In genomic region chr1:32754282-32755097, GRCh38 we compare ENCODE assay signal across 8 cellular contexts. TPM values are rescaled to one million over a fixed set of nuclear protein-coding genes. Genes with fewer than 3 reads are reported as not detected.
DNase-seq lines count a peak whose midpoint lies in the region; FAIRE-seq and TF ChIP-seq lines count a peak whose summit lies in the region.

No MANE protein-coding gene starts in this region.

- peak overlapping the region; percentile 74 for H3K4me3 ChIP-seq in GM23248
- peak overlapping the region; percentile 96 for H3K4me3 ChIP-seq in PC-9
- peak overlapping the region; percentile 54 for H3K4me3 ChIP-seq in astrocyte of the cerebellum (ENCODE audit: low read depth, low read length)
- peak overlapping the region; percentile 100 for H3K4me3 ChIP-seq in iPS-15b (ENCODE audit: low read depth, low read length)
- H3K4me3 ChIP-seq in spleen, result peak overlapping the region; percentile 48 to 83 (median 57)

- TF ChIP-seq CTCF in PC-9 (conservative IDR thresholded peaks at IDR 0.05) (no peak), astrocyte of the cerebellum (IDR thresholded peaks at IDR 0.05; ENCODE audit: low read depth, low read length, missing control alignments) (no peak), spleen (IDR thresholded peaks at IDR 0.05 in 8 of 11, conservative IDR thresholded peaks at IDR 0.05 in 3 of 11) (peak in 1 of 11 experiments; percentile 11)

- BruUV-seq in PC-9 (replicated peaks; lab: Mats Ljungman, UMichigan), result TSS peak; percentile 70

- H3F3A ChIP-seq in GM23248 (ENCODE audit: insufficient read depth) (no peaks in the 10 kb centered on the region; the same call in 1 of the 2 replicates), PC-9 (ENCODE audit: insufficient read depth, low read depth) (peaks cover 63% of the 10 kb centered on the region)

- TF ChIP-seq POLR2A in spleen (IDR thresholded peaks at IDR 0.05), result no peak

- H3K9me2 ChIP-seq in GM23248 (ENCODE audit: insufficient read depth) (no peaks in the 10 kb centered on the region), PC-9 (ENCODE audit: insufficient read depth) (no peaks in the 10 kb centered on the region)

- CTCF ChIA-PET in PC-9 (lab: Charles Lee), result interaction anchor here (1.0 kb wide), 1 partner anchor 19 kb away, joined by 23 read pairs; no protein-coding TSS in a partner anchor

- DNase-seq in GM23248, result peak; percentile 59
- DNase-seq in PC-9, result peak in 1 of 2 experiments; percentile 38
- DNase-seq in astrocyte of the cerebellum (ENCODE audit: low read depth), result no peak
- DNase-seq in spleen, result no peak
- DNase-seq in 8988T, result no peak
- no peak for DNase-seq in DMS153 (lab: John Stamatoyannopoulos, UW)
- no peak for DNase-seq in RCC 7860 (ENCODE audit: low spot score)

- H3K27ac ChIP-seq in GM23248 (no peak overlapping the region), PC-9 (peak overlapping the region; percentile 68), spleen (no peak overlapping the region)

- peak overlapping the region; percentile 64 for H3K9ac ChIP-seq in GM23248
- peak overlapping the region; percentile 71 for H3K9ac ChIP-seq in iPS-15b (ENCODE audit: low read depth, low read length)

- H2AFZ ChIP-seq in GM23248 (peak overlapping the region; percentile 78), PC-9 (peak overlapping the region; percentile 46; the same call in 1 of the 2 replicates)

- intact Hi-C loops in PC-9 (cut with micrococcal nuclease; ENCODE audit: unreplicated experiment) (no loop called here), spleen (cut with DNase I; ENCODE audit: low total_unique reads) (no loop called here)

- FAIRE-seq in RCC 7860 (lab: Jason Lieb, UNC), result no peak

- H3K27me3 ChIP-seq in GM23248 (replicated peaks; ENCODE audit: insufficient read depth) (no peaks in the 10 kb centered on the region), PC-9 (ENCODE audit: insufficient read depth, low read depth) (no peaks in the 10 kb centered on the region), iPS-15b (ENCODE audit: control insufficient read depth, insufficient read depth, low read length) (no peaks in the 10 kb centered on the region), spleen (replicated peaks in 1 of 7) (peaks cover 0 to 41% (median 0%) of the 10 kb centered on the region in 7 donors)

- H3K4me2 ChIP-seq in GM23248 (ENCODE audit: unreplicated experiment), result peak overlapping the region; percentile 78
- H3K4me2 ChIP-seq in PC-9, result peak overlapping the region; percentile 95

- WGBS in GM23248 (ENCODE audit: low coverage in 1 of 2, low lambda C conversion rate in 2 of 2, missing lambda C conversion rate in 2 of 2), 2 experiments, result 12 to 13% methylated on average over 28 to 50 of the region's 50 CpGs
- 9 to 14% (median 12%) methylated on average over 31 to 50 of the region's 50 CpGs for WGBS in spleen, 5 donors

- H3K36me3 ChIP-seq in GM23248 (ENCODE audit: low read depth) (no peaks in the 10 kb centered on the region), PC-9 (ENCODE audit: low read depth) (peaks cover 6% of the 10 kb centered on the region), iPS-15b (ENCODE audit: control insufficient read depth, insufficient read depth, low read length) (no peaks in the 10 kb centered on the region), spleen (no peaks in the 10 kb centered on the region)

- H3K4me1 ChIP-seq in GM23248 (ENCODE audit: insufficient read depth) (no peaks in the 10 kb centered on the region; the same call in 1 of the 2 replicates), PC-9 (replicated peaks; ENCODE audit: insufficient read depth) (peaks cover 56% of the 10 kb centered on the region), iPS-15b (ENCODE audit: control insufficient read depth, insufficient read depth, low read length) (peaks cover 29% of the 10 kb centered on the region), spleen (peaks cover 5 to 31% (median 21%) of the 10 kb centered on the region in 6 donors)

- POLR2A ChIA-PET in PC-9 (lab: Charles Lee; ENCODE audit: unreplicated experiment), result interaction anchor here (0.6 to 0.7 kb wide), 2 partner anchors 83 to 463 kb away, joined by 3 to 9 read pairs; partner anchors contain the start of gene HDAC1

- H4K20me1 ChIP-seq in GM23248 (ENCODE audit: insufficient read depth) (no peaks in the 10 kb centered on the region), PC-9 (ENCODE audit: insufficient read depth) (no peaks in the 10 kb centered on the region; the same call in 1 of the 2 replicates)

- in situ Hi-C loops in GM23248 (cut with MboI) (no loop called here), astrocyte of the cerebellum (cut with HindIII; ENCODE audit: low sequenced_read_pairs) (no loop called here)

- H3K9me3 ChIP-seq in GM23248 (ENCODE audit: low read depth), result no peaks in the 10 kb centered on the region
- no peaks in the 10 kb centered on the region for H3K9me3 ChIP-seq in PC-9 (ENCODE audit: insufficient read depth, low read depth)
- H3K9me3 ChIP-seq in iPS-15b (ENCODE audit: control insufficient read depth, insufficient read depth, low read length), result no peaks in the 10 kb centered on the region
- no peaks in the 10 kb centered on the region for H3K9me3 ChIP-seq in spleen

- H3K79me2 ChIP-seq in GM23248 (ENCODE audit: insufficient read depth) (no peaks in the 10 kb centered on the region), PC-9 (ENCODE audit: low read depth) (peaks cover 84% of the 10 kb centered on the region)

RNA-seq across cellular contexts. Expression of gene SYNC, which starts 51.9 kb away (rescaled TPM):
- total RNA-seq in GM23248 (2014; rRNA removed; shearing (Covaris generic)), result 103 and 112 TPM in 2 replicates
- 60.0 and 60.5 TPM in 2 replicates for polyA plus RNA-seq in GM23248 (2016; fragmentation: Nextera tagmentation; extraction: Ambion mirVana)
- total RNA-seq in PC-9 (2021), result 2.1 and 2.8 TPM in 2 replicates
- total RNA-seq in spleen, result 1 to 10 TPM; 1.3 to 9.2 (median 6.5) TPM
- 1 to 10 TPM; 1.2 to 4.5 (median 1.7) TPM for polyA plus RNA-seq in spleen

Comparison
In these comparisons a context has a peak if more than half of its experiments do, and no peak if none do; other contexts are left out.
1. RNA of gene SYNC, which starts 51.9 kb away (total RNA-seq): 103 to 112 TPM in GM23248; 1.3 to 9.2 TPM in spleen and 2.1 to 2.8 TPM in PC-9; every median in the first group is over 10 times any median in the second.
2. Peak in every context shown above with its lines, with median percentiles within 50 percentile points of each other: H3K4me3 ChIP-seq.